ENCODE assay signal across 7 cellular contexts in the genomic region with DNA sequence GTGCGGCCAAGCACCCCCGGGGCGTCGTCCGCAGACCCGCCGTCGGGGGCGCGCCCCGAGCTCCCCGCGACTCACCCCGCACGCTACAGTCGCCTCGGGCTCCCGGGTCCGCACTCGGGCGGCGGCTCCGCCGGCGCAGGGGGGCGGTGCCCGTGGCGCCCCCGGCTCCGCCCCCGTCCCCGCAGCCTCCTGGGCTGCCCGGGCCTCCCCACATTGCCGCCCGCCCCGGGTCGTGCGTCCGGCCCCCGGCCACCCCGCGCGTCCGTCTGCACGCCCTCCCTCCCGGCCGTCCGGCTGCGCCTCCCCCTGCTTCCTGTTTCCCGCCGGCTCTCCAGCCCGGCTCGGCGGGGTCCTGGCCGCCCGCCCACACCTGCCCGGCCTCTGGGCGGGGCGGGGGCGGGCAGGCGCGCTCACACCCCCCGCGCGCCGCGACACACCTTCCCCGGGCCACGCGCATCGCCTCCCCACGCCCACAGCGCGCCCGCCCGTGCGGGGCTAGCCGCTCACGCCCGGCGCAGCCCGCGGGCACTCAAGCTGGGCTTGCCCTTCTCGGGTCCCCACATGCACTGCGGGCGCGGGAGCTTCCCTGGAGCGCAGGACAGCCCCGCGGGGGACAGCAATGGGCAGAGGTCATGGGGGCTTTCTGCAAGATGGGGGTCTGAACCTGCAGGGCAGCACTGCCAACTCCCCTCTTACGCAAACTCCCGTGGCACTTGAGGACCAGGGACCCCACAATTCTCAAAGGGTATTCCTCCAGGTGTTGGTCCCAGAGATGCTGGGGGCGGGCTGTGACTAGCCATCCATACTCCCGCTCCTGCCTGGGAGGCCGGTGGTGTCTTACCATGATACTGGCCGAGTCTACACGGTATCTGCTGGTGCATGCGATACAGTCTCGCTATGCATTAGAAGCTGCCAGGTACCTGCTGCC. TPM values are rescaled to one million over a fixed set of nuclear protein-coding genes. Genes with fewer than 3 reads are reported as not detected.
A peak's percentile ranks its signal among the peaks of the same experiment; 100 is the strongest.
DNase-seq lines count a peak whose midpoint lies in the region; ATAC-seq and TF ChIP-seq lines count a peak whose summit lies in the region.

TSS of gene CARD10 (minus strand) at position 148 of the 928 bp plus-strand sequence. CDS start 215 bp downstream, outside the sequence.

- H4K5ac ChIP-seq in mesendoderm (ENCODE audit: low read length): no peak within 1 kb of the TSS

- H3K79me2 ChIP-seq in PC-9 (ENCODE audit: low read depth) (peaks cover 45% of the 10 kb centered on the region), mesendoderm (ENCODE audit: control insufficient read depth, insufficient read depth, low read length) (no peaks in the 10 kb centered on the region)

- H3K4me1 ChIP-seq in PC-9 (replicated peaks; ENCODE audit: insufficient read depth) (peaks cover 19% of the 10 kb centered on the region), mesendoderm (ENCODE audit: control insufficient read depth, low read depth, low read length) (no peaks in the 10 kb centered on the region), uterus (peaks cover 0 to 18% of the 10 kb centered on the region in 2 donors)

- H3K9me2 ChIP-seq in PC-9 (ENCODE audit: insufficient read depth): no peaks in the 10 kb centered on the region

- no TSS peak for BruUV-seq in PC-9 (replicated peaks; lab: Mats Ljungman, UMichigan)

- H3F3A ChIP-seq in PC-9 (ENCODE audit: insufficient read depth, low read depth): peaks cover 41% of the 10 kb centered on the region; the same call in 1 of the 2 replicates

- peak within 1 kb of the TSS; percentile 63 for H3K18ac ChIP-seq in mesendoderm (ENCODE audit: low read length)

- H2AFZ ChIP-seq in PC-9: peak within 1 kb of the TSS; percentile 87

- POLR2A ChIA-PET in PC-9 (lab: Charles Lee; ENCODE audit: unreplicated experiment): interaction anchor here (0.6 kb wide), 1 partner anchor 15 kb away, joined by 3 read pairs; no protein-coding TSS in a partner anchor

- H4K8ac ChIP-seq in mesendoderm (ENCODE audit: low read depth, low read length): no peak within 1 kb of the TSS

- H3K27me3 ChIP-seq in PC-9 (ENCODE audit: insufficient read depth, low read depth) (no peaks in the 10 kb centered on the region), dorsolateral prefrontal cortex (peaks cover 0 to 30% (median 15%) of the 10 kb centered on the region in 45 donors), mesendoderm (ENCODE audit: insufficient read depth, low read length, poor library complexity) (peaks cover 2% of the 10 kb centered on the region), uterus (peaks cover 0 to 3% of the 10 kb centered on the region in 2 donors)

- H3K56ac ChIP-seq in mesendoderm (ENCODE audit: low read length): peak within 1 kb of the TSS; percentile 95

- CTCF ChIA-PET in PC-9 (lab: Charles Lee): interaction anchor here (1.3 kb wide), 1 partner anchor 47 kb away, joined by 13 read pairs; no protein-coding TSS in a partner anchor

- no peak for TF ChIP-seq POLR2A in uterus (IDR thresholded peaks at IDR 0.05)

- intact Hi-C loops in PC-9 (cut with micrococcal nuclease; ENCODE audit: unreplicated experiment) (no loop called here), dorsolateral prefrontal cortex (cut with DNase I) (no loop called here), uterus (cut with DNase I; ENCODE audit: low total_unique reads) (no loop called here)

- H3K9ac ChIP-seq in mesendoderm (ENCODE audit: low read length): peak within 1 kb of the TSS; percentile 76

- H3K27ac ChIP-seq in PC-9: no peak within 1 kb of the TSS
- peak within 1 kb of the TSS in 3 of 59 donors; percentile 28 to 44 (median 39) for H3K27ac ChIP-seq in dorsolateral prefrontal cortex
- no peak within 1 kb of the TSS for H3K27ac ChIP-seq in mesendoderm (ENCODE audit: low read depth, low read length)
- peak within 1 kb of the TSS; percentile 34 to 53 for H3K27ac ChIP-seq in uterus

- TF ChIP-seq CTCF in GM10266 (IDR thresholded peaks at IDR 0.05; ENCODE audit: control insufficient read depth, insufficient read depth, low read depth, missing control alignments): no peak
- TF ChIP-seq CTCF in PC-9 (conservative IDR thresholded peaks at IDR 0.05): no peak
- no peak for TF ChIP-seq CTCF in dorsolateral prefrontal cortex (IDR thresholded peaks at IDR 0.05 in 54 of 56, conservative IDR thresholded peaks at IDR 0.05 in 2 of 56; ENCODE audit: low read depth in 1 of 56, partially characterized antibody in 56 of 56)
- no peak for TF ChIP-seq CTCF in uterus (IDR thresholded peaks at IDR 0.05)

- H3K9me3 ChIP-seq in PC-9 (ENCODE audit: insufficient read depth, low read depth) (no peaks in the 10 kb centered on the region), uterus (no peaks in the 10 kb centered on the region)

- H2AK5ac ChIP-seq in mesendoderm (ENCODE audit: low read length): no peak within 1 kb of the TSS

- H3K4me2 ChIP-seq in PC-9 (peak within 1 kb of the TSS; percentile 79), mesendoderm (ENCODE audit: low read length) (peak within 1 kb of the TSS; percentile 91)

- no peak within 1 kb of the TSS for H2BK120ac ChIP-seq in mesendoderm (ENCODE audit: low read depth, low read length)

- no peak within 1 kb of the TSS for H2BK15ac ChIP-seq in mesendoderm (replicated peaks; ENCODE audit: low read depth)

- no peaks in the 10 kb centered on the region for H3K79me1 ChIP-seq in mesendoderm (ENCODE audit: low read length)

- no peak within 1 kb of the TSS for H3K4ac ChIP-seq in mesendoderm (ENCODE audit: low read depth, low read length)

- H3K23ac ChIP-seq in mesendoderm (ENCODE audit: low read length): peak within 1 kb of the TSS; percentile 45

- no peak for ATAC-seq in HG03439 (IDR thresholded peaks at IDR 0.05; ENCODE audit: unreplicated experiment)

- H2BK5ac ChIP-seq in mesendoderm (ENCODE audit: low read length): no peak within 1 kb of the TSS

- WGBS in mesendoderm (ENCODE audit: extremely low coverage, insufficient coverage, low lambda C conversion rate): no CpG with 5 or more reads among the region's 99 CpGs

- no peaks in the 10 kb centered on the region for H4K20me1 ChIP-seq in PC-9 (ENCODE audit: insufficient read depth)

- DNase-seq in GM10266 (ENCODE audit: extremely low spot score) (peak; percentile 62), PC-9 (peak in 1 of 2 experiments; percentile 74), dorsolateral prefrontal cortex (no peak), mesendoderm (no peak), uterus (no peak), NCI-H446 (lab: John Stamatoyannopoulos, UW) (no peak)

- H3K4me3 ChIP-seq in PC-9: peak within 1 kb of the TSS; percentile 76
- peak within 1 kb of the TSS; percentile 10 to 69 (median 50) for H3K4me3 ChIP-seq in dorsolateral prefrontal cortex
- H3K4me3 ChIP-seq in mesendoderm (ENCODE audit: low read length): peak within 1 kb of the TSS; percentile 51
- peak within 1 kb of the TSS; percentile 31 to 43 for H3K4me3 ChIP-seq in uterus

- H3K36me3 ChIP-seq in PC-9 (ENCODE audit: low read depth): 0 out of 2 replicates have a peak, but pooled peaks cover 10% of the 10 kb centered on the region
- H3K36me3 ChIP-seq in mesendoderm (ENCODE audit: control insufficient read depth, insufficient read depth, low read length): no peaks in the 10 kb centered on the region
- no peaks in the 10 kb centered on the region for H3K36me3 ChIP-seq in uterus

RNA-seq across cellular contexts. Expression of gene CARD10, which starts in this region (rescaled TPM):
- total RNA-seq in PC-9 (2021): 63.9 and 76.7 TPM in 2 replicates
- 1 to 10 TPM; 1.0 to 7.3 (median 2.8) TPM for total RNA-seq in dorsolateral prefrontal cortex
- polyA plus RNA-seq in mesendoderm (2013, experiment 1 of 2): 5.6 TPM
- polyA plus RNA-seq in mesendoderm (2013, experiment 2 of 2): 5.8 TPM
- 10 to 100 TPM in 2 of 4 donors, 1 to 10 TPM in 2; 4.6 to 23.4 (median 10.2) TPM for total RNA-seq in uterus

Comparison
In these comparisons a context has a peak if more than half of its experiments do, and no peak if none do; other contexts are left out.
1. H3K27ac ChIP-seq: peak in uterus (2 of 2); none in PC-9 (single experiment) and mesendoderm (single experiment).
2. Peak in every context shown above with its lines, with median percentiles within 50 percentile points of each other: H3K4me3 ChIP-seq.